20 cellular contexts compared by ENCODE assay signal in the genomic region with DNA sequence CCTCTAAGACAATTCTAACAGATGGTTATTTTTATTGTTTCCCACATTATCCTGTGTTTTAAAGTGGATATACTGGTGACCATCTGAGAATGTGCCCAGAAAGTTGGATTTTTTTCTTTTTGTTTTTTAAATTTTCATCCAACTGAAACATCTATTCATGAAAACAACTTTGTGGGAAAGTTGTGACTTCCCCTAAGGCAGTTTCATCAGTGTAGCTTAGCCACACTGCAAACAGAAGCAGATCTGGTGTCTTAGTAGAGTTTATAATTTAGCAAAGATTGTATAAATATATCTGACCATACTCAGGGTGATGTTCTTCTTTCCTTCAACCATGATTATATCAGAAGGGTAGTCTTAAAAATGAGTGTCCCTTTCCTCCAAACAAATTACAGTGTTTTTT.
DNase-seq lines count a peak whose midpoint lies in the region; ATAC-seq lines count a peak whose summit lies in the region.
"Had no signal": no experiment of that assay in that cellular context is flagged by ENCODE, and none has a peak within 500 bp of the region (broad histone marks: within the 10 kb centered on the region; RNA-seq: fewer than 3 reads in every experiment).

No MANE protein-coding gene starts in this region.

- ATAC-seq in GM18867 (IDR thresholded peaks at IDR 0.05; ENCODE audit: unreplicated experiment) (peak; percentile 23), GM21723 (IDR thresholded peaks at IDR 0.05; ENCODE audit: unreplicated experiment) (peak; percentile 35)
- ATAC-seq: Panc1 had no signal

- H2BK120ac ChIP-seq in mesendoderm (ENCODE audit: low read depth, low read length) = no peak overlapping the region

- H2BK15ac ChIP-seq in mesendoderm (replicated peaks; ENCODE audit: low read depth) = no peak overlapping the region

- no peaks in the 10 kb centered on the region for H3K36me3 ChIP-seq in mesendoderm (ENCODE audit: control insufficient read depth, insufficient read depth, low read length)
- H3K36me3 ChIP-seq: BLaER1 had no signal

- H3K27ac ChIP-seq in mesendoderm (ENCODE audit: low read depth, low read length) = no peak overlapping the region
- H3K27ac ChIP-seq: BLaER1, RWPE1 had no signal

- no peak overlapping the region for H3K9ac ChIP-seq in mesendoderm (ENCODE audit: low read length)
- H3K9ac ChIP-seq: BLaER1 had no signal

- H3K27me3 ChIP-seq in mesendoderm (ENCODE audit: insufficient read depth, low read length, poor library complexity) = no peaks in the 10 kb centered on the region
- H3K27me3 ChIP-seq: BLaER1 had no signal

- H3K4ac ChIP-seq in mesendoderm (ENCODE audit: low read depth, low read length) = no peak overlapping the region

- no peak overlapping the region for H2BK5ac ChIP-seq in mesendoderm (ENCODE audit: low read length)

- H2AK5ac ChIP-seq in mesendoderm (ENCODE audit: low read length) = no peak overlapping the region

- no peak overlapping the region for H3K56ac ChIP-seq in mesendoderm (ENCODE audit: low read length)

- H3K79me2 ChIP-seq in mesendoderm (ENCODE audit: control insufficient read depth, insufficient read depth, low read length) = no peaks in the 10 kb centered on the region

- H3K4me1 ChIP-seq in mesendoderm (ENCODE audit: control insufficient read depth, low read depth, low read length) = no peaks in the 10 kb centered on the region

- H3K79me1 ChIP-seq in mesendoderm (ENCODE audit: low read length) = no peaks in the 10 kb centered on the region

- H3K4me2 ChIP-seq in mesendoderm (ENCODE audit: low read length) = no peak overlapping the region
- H3K4me2 ChIP-seq: BLaER1 had no signal

- H3K18ac ChIP-seq in mesendoderm (ENCODE audit: low read length) = no peak overlapping the region

- DNase-seq in M059J (ENCODE audit: low read depth) (peak; percentile 1), mesendoderm (peak; percentile 3), NOMO-1 (lab: John Stamatoyannopoulos, UW; ENCODE audit: unreplicated experiment in 2 of 2) (no peak)
- DNase-seq in activated CD4-positive, alpha-beta T cell treated with anti-CD3 and anti-CD28 coated beads for 4 hours = no peak
- DNase-seq in activated CD4-positive, alpha-beta T cell treated with anti-CD3 and anti-CD28 coated beads, Interleukin-2, amount 50 U/mL, for 48 hours = no peak
- DNase-seq: CD4-positive, CD25-positive, alpha-beta regulatory T cell; DMS53; HCEC 1CT; Karpas-422; NCI-H1694 treated with DMSO at 0.1 percent for 48 hours; NCI-H2081; NCI-H2227 treated with DMSO at 0.1 percent for 48 hours; NCI-H526 treated with DMSO at 0.1 percent for 48 hours; SHP77; SW 1271 had no signal

- no peak overlapping the region for H3K23ac ChIP-seq in mesendoderm (ENCODE audit: low read length)

- no peak overlapping the region for H3K4me3 ChIP-seq in mesendoderm (ENCODE audit: low read length)
- H3K4me3 ChIP-seq: BLaER1 had no signal

- no peak overlapping the region for H4K5ac ChIP-seq in mesendoderm (ENCODE audit: low read length)

- H4K8ac ChIP-seq in mesendoderm (ENCODE audit: low read depth, low read length) = no peak overlapping the region

Comparison
In these comparisons a context has a peak if more than half of its experiments do, and no peak if none do; other contexts are left out.
1. DNase-seq: peak in M059J (single experiment) and mesendoderm (single experiment); none in activated CD4-positive, alpha-beta T cell treated with anti-CD3 and anti-CD28 coated beads for 4 hours (0 of 2), activated CD4-positive, alpha-beta T cell treated with anti-CD3 and anti-CD28 coated beads, Interleukin-2, amount 50 U/mL, for 48 hours (0 of 2) and NOMO-1 (0 of 2).